Comparison of ENCODE assay signal across 9 cellular contexts in genomic region chr4:145545538-145546224, GRCh38.
A peak's percentile ranks its signal among the peaks of the same experiment; 100 is the strongest.
DNase-seq lines count a peak whose midpoint lies in the region; ATAC-seq and TF ChIP-seq lines count a peak whose summit lies in the region.
"Had no signal": no experiment of that assay in that cellular context is flagged by ENCODE, and none has a peak within 500 bp of the region (broad histone marks: within the 10 kb centered on the region; RNA-seq: fewer than 3 reads in every experiment).

No MANE protein-coding gene starts in this region.

- intact Hi-C loops in left colon (cut with DNase I, micrococcal nuclease): loop anchor here in 1 of 2 donors (10.0 kb wide), 1 partner anchor 61 kb away; the partner anchor contains the start of gene SMAD1

- CTCF ChIA-PET in activated CD8-positive, alpha-beta T cell treated with anti-CD3 and anti-CD28 coated beads, Interleukin-2, amount 10 ng/mL, durations not matched to agents 7 days and 5 days (lab: Charles Lee): interaction anchor here (1.0 to 1.4 kb wide), 2 partner anchors 11 to 12 kb away, joined by 4 read pairs; no protein-coding TSS in a partner anchor

- POLR2A ChIA-PET in activated CD8-positive, alpha-beta T cell treated with anti-CD3 and anti-CD28 coated beads, Interleukin-2, amount 10 ng/mL, durations not matched to agents 7 days and 5 days (lab: Charles Lee): no interaction called here

- peak; percentile 82 for DNase-seq in A172 (ENCODE audit: low spot score)
- peak; percentile 17 for DNase-seq in HFFc6
- peak; percentile 92 for DNase-seq in astrocyte of the spinal cord (ENCODE audit: low read depth, low spot score)
- no peak for DNase-seq in left colon
- DNase-seq in hypothalamus (lab: John Stamatoyannopoulos, UW): no peak
- DNase-seq in activated T-cell treated with anti-CD3 and anti-CD28 coated beads, Interleukin-2, amount 50 U/mL, for 1 hour: no peak
- DNase-seq in activated CD8-positive, alpha-beta T cell treated with anti-CD3 and anti-CD28 coated beads, Interleukin-2, amount 10 ng/mL, durations not matched to agents 7 days and 5 days: no peak
- DNase-seq: foreskin melanocyte had no signal

- H3K4me3 ChIP-seq in astrocyte of the spinal cord (ENCODE audit: low read depth, low read length): no peak overlapping the region

- no peaks in the 10 kb centered on the region for H3K27me3 Mint-ChIP-seq in HFFc6 (ENCODE audit: insufficient read depth)
- peaks cover 9% of the 10 kb centered on the region for H3K27me3 Mint-ChIP-seq in activated CD8-positive, alpha-beta T cell treated with anti-CD3 and anti-CD28 coated beads, Interleukin-2, amount 10 ng/mL, durations not matched to agents 7 days and 5 days (ENCODE audit: low read depth)

- ATAC-seq in left colon: peak; percentile 88
- ATAC-seq in activated CD8-positive, alpha-beta T cell treated with anti-CD3 and anti-CD28 coated beads, Interleukin-2, amount 10 ng/mL, durations not matched to agents 7 days and 5 days: no peak
- no peak for ATAC-seq in GM19395 (IDR thresholded peaks at IDR 0.05; ENCODE audit: unreplicated experiment)

- H3K9me3 Mint-ChIP-seq in HFFc6: no peaks in the 10 kb centered on the region
- H3K9me3 Mint-ChIP-seq in activated CD8-positive, alpha-beta T cell treated with anti-CD3 and anti-CD28 coated beads, Interleukin-2, amount 10 ng/mL, durations not matched to agents 7 days and 5 days (ENCODE audit: insufficient read depth): no peaks in the 10 kb centered on the region

- no peak for TF ChIP-seq CTCF in HFFc6 (IDR thresholded peaks at IDR 0.05)
- TF ChIP-seq CTCF in astrocyte of the spinal cord (IDR thresholded peaks at IDR 0.05; ENCODE audit: low read depth, low read length): no peak

- H3K4me1 Mint-ChIP-seq in HFFc6 (ENCODE audit: low read depth): peaks cover 17% of the 10 kb centered on the region
- H3K4me1 Mint-ChIP-seq in activated CD8-positive, alpha-beta T cell treated with anti-CD3 and anti-CD28 coated beads, Interleukin-2, amount 10 ng/mL, durations not matched to agents 7 days and 5 days (ENCODE audit: low read depth): no peaks in the 10 kb centered on the region

- no peak overlapping the region for H3K27ac Mint-ChIP-seq in HFFc6
- H3K27ac Mint-ChIP-seq in activated CD8-positive, alpha-beta T cell treated with anti-CD3 and anti-CD28 coated beads, Interleukin-2, amount 10 ng/mL, durations not matched to agents 7 days and 5 days: no peak overlapping the region

- H3K36me3 Mint-ChIP-seq in HFFc6 (ENCODE audit: low read depth): no peaks in the 10 kb centered on the region
- H3K36me3 Mint-ChIP-seq in activated CD8-positive, alpha-beta T cell treated with anti-CD3 and anti-CD28 coated beads, Interleukin-2, amount 10 ng/mL, durations not matched to agents 7 days and 5 days (ENCODE audit: low read depth): no peaks in the 10 kb centered on the region

- H3K4me3 Mint-ChIP-seq in HFFc6: no peak overlapping the region
- H3K4me3 Mint-ChIP-seq in activated CD8-positive, alpha-beta T cell treated with anti-CD3 and anti-CD28 coated beads, Interleukin-2, amount 10 ng/mL, durations not matched to agents 7 days and 5 days: no peak overlapping the region

- in situ Hi-C loops in astrocyte of the spinal cord (cut with HindIII; ENCODE audit: low sequenced_read_pairs): no loop called here

Comparison
In these comparisons a context has a peak if more than half of its experiments do, and no peak if none do; other contexts are left out.
1. DNase-seq: peak in A172 (single experiment), HFFc6 (single experiment) and astrocyte of the spinal cord (single experiment); none in left colon (0 of 2), hypothalamus (0 of 51), activated T-cell treated with anti-CD3 and anti-CD28 coated beads, Interleukin-2, amount 50 U/mL, for 1 hour (single experiment) and activated CD8-positive, alpha-beta T cell treated with anti-CD3 and anti-CD28 coated beads, Interleukin-2, amount 10 ng/mL, durations not matched to agents 7 days and 5 days (single experiment).